Comparison of ENCODE assay signal across 2 cellular contexts in the genomic region with DNA sequence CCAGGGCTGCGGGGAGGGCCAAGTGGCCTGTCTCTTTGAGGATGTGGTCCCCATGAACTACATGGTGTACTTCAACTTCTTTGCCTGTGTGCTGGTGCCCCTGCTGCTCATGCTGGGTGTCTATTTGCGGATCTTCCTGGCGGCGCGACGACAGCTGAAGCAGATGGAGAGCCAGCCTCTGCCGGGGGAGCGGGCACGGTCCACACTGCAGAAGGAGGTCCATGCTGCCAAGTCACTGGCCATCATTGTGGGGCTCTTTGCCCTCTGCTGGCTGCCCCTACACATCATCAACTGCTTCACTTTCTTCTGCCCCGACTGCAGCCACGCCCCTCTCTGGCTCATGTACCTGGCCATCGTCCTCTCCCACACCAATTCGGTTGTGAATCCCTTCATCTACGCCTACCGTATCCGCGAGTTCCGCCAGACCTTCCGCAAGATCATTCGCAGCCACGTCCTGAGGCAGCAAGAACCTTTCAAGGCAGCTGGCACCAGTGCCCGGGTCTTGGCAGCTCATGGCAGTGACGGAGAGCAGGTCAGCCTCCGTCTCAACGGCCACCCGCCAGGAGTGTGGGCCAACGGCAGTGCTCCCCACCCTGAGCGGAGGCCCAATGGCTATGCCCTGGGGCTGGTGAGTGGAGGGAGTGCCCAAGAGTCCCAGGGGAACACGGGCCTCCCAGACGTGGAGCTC.
TF ChIP-seq lines count a peak whose summit lies in the region.

No MANE protein-coding gene starts in this region.

TF ChIP-seq in SK-N-SH, 30 proteins besides CTCF, POLR2A, EP300 and RAD21 (continued from another document):
- TF ChIP-seq EZH2phosphoT487 (IDR thresholded peaks at IDR 0.05; ENCODE audit: borderline replicate concordance, low read depth) (no peak), NFIC (IDR thresholded peaks at IDR 0.05; ENCODE audit: borderline replicate concordance) (no peak), USF2 (IDR thresholded peaks at IDR 0.05; ENCODE audit: borderline replicate concordance, low read depth, low read length) (no peak), NRF1 (IDR thresholded peaks at IDR 0.05; ENCODE audit: low read depth, low read length) (no peak), SMC3 (IDR thresholded peaks at IDR 0.05; ENCODE audit: low read depth, low read length) (no peak), CHD2 (IDR thresholded peaks at IDR 0.05; ENCODE audit: low read length, partially characterized antibody) (no peak), GABPA (IDR thresholded peaks at IDR 0.05; ENCODE audit: low read depth) (no peak), TCF12 (IDR thresholded peaks at IDR 0.05) (no peak)

TF ChIP-seq in SK-N-SH treated with all-trans-retinoic acid at 6 μM for 48 hours, 23 proteins besides CTCF, POLR2A, EP300 and RAD21 (continued from another document):
- no peak for TF ChIP-seq POU6F1 (CRISPR knock-in tag; IDR thresholded peaks at IDR 0.05; ENCODE audit: borderline replicate concordance, low read depth)
- no peak for TF ChIP-seq TOX (CRISPR knock-in tag; IDR thresholded peaks at IDR 0.05; ENCODE audit: borderline replicate concordance)
- no peak for TF ChIP-seq ZFP30 (CRISPR knock-in tag; IDR thresholded peaks at IDR 0.05)
- no peak for TF ChIP-seq RARB (CRISPR knock-in tag; IDR thresholded peaks at IDR 0.05)
- no peak for TF ChIP-seq CREB5 (CRISPR knock-in tag; IDR thresholded peaks at IDR 0.05; ENCODE audit: low read depth)
- TF ChIP-seq ZNF565 (CRISPR knock-in tag; conservative IDR thresholded peaks at IDR 0.05; ENCODE audit: low read depth): no peak
- no peak for TF ChIP-seq BACH2 (CRISPR knock-in tag; IDR thresholded peaks at IDR 0.05; ENCODE audit: borderline replicate concordance)
- no peak for TF ChIP-seq PATZ1 (CRISPR knock-in tag; IDR thresholded peaks at IDR 0.05; ENCODE audit: borderline replicate concordance)
- TF ChIP-seq PPARA (CRISPR knock-in tag; IDR thresholded peaks at IDR 0.05; ENCODE audit: borderline replicate concordance): no peak
- no peak for TF ChIP-seq ZC3H10 (CRISPR knock-in tag; IDR thresholded peaks at IDR 0.05)
- TF ChIP-seq CSDC2 (CRISPR knock-in tag; IDR thresholded peaks at IDR 0.05): no peak
